2 cellular contexts compared by ENCODE assay signal in the genomic region with DNA sequence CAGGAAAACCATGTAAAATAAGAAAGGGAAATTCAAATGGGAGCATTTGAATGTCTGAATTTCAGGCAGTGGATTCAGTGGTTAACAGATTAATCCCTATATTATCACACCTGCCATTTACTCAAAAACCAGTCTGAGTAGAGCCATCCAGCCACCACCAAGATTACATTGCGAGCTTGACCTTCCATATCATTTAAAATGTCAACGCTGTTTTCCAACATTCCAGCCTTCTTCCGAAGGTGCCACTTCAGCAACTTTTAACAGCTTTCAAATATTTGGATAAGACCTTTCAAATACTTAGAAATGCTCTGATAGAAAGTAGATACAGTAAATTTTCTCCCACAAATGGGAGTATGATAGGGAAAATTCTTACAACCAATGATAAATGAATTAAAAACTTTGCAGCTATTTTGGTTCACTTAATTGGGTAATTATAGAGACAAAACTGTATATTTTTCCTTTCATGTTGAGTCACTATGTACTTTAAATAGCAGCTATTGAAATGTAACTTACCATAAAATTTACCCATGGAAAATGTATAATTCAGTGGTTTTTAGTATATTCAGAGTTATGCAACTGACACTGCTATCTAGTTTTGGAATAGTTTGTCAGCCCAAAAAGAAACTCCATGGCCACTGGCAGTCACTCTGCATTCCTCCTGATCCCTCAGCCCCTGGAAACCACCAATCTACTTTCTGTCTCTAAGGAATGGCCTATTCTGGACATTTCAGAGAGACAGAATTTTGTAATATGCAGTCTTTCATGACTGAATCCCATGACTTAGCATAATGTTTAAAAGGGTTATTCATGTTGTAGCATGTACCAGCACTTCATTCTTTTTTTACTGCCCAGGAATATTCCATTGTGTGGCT.
TF ChIP-seq lines count a peak whose summit lies in the region.

No MANE protein-coding gene starts in this region.

TF ChIP-seq in SK-N-SH, 30 proteins besides CTCF, POLR2A, EP300 and RAD21 (continued from another document):
- TF ChIP-seq, protein P1, sequence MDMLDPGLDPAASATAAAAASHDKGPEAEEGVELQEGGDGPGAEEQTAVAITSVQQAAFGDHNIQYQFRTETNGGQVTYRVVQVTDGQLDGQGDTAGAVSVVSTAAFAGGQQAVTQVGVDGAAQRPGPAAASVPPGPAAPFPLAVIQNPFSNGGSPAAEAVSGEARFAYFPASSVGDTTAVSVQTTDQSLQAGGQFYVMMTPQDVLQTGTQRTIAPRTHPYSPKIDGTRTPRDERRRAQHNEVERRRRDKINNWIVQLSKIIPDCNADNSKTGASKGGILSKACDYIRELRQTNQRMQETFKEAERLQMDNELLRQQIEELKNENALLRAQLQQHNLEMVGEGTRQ (IDR thresholded peaks at IDR 0.05; ENCODE audit: borderline replicate concordance, low read depth, low read length), result no peak
- TF ChIP-seq, protein P2, sequence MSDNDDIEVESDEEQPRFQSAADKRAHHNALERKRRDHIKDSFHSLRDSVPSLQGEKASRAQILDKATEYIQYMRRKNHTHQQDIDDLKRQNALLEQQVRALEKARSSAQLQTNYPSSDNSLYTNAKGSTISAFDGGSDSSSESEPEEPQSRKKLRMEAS (IDR thresholded peaks at IDR 0.05; ENCODE audit: low read depth), result no peak
- TF ChIP-seq ELF1 (IDR thresholded peaks at IDR 0.05), result no peak
- TF ChIP-seq SIN3A (IDR thresholded peaks at IDR 0.05; ENCODE audit: borderline replicate concordance, low read depth, low read length), result no peak
- TF ChIP-seq NFIC (IDR thresholded peaks at IDR 0.05; ENCODE audit: borderline replicate concordance), result no peak
- TF ChIP-seq YY1 (IDR thresholded peaks at IDR 0.05; ENCODE audit: low read depth), result no peak
- no peak for TF ChIP-seq CHD2 (IDR thresholded peaks at IDR 0.05; ENCODE audit: low read length, partially characterized antibody)
- TF ChIP-seq NRF1 (IDR thresholded peaks at IDR 0.05; ENCODE audit: low read depth, low read length), result no peak
- no peak for TF ChIP-seq TCF12 (IDR thresholded peaks at IDR 0.05)
- TF ChIP-seq, protein P3, sequence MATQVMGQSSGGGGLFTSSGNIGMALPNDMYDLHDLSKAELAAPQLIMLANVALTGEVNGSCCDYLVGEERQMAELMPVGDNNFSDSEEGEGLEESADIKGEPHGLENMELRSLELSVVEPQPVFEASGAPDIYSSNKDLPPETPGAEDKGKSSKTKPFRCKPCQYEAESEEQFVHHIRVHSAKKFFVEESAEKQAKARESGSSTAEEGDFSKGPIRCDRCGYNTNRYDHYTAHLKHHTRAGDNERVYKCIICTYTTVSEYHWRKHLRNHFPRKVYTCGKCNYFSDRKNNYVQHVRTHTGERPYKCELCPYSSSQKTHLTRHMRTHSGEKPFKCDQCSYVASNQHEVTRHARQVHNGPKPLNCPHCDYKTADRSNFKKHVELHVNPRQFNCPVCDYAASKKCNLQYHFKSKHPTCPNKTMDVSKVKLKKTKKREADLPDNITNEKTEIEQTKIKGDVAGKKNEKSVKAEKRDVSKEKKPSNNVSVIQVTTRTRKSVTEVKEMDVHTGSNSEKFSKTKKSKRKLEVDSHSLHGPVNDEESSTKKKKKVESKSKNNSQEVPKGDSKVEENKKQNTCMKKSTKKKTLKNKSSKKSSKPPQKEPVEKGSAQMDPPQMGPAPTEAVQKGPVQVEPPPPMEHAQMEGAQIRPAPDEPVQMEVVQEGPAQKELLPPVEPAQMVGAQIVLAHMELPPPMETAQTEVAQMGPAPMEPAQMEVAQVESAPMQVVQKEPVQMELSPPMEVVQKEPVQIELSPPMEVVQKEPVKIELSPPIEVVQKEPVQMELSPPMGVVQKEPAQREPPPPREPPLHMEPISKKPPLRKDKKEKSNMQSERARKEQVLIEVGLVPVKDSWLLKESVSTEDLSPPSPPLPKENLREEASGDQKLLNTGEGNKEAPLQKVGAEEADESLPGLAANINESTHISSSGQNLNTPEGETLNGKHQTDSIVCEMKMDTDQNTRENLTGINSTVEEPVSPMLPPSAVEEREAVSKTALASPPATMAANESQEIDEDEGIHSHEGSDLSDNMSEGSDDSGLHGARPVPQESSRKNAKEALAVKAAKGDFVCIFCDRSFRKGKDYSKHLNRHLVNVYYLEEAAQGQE (IDR thresholded peaks at IDR 0.05; ENCODE audit: low read depth, low read length), result no peak
- no peak for TF ChIP-seq MXI1 (IDR thresholded peaks at IDR 0.05; ENCODE audit: low read depth, low read length)

TF ChIP-seq in SK-N-SH treated with all-trans-retinoic acid at 6 μM for 48 hours, 23 proteins besides CTCF, POLR2A, EP300 and RAD21 (continued from another document):
- no peak for TF ChIP-seq ISL1 (CRISPR knock-in tag; IDR thresholded peaks at IDR 0.05)
- TF ChIP-seq RARB (CRISPR knock-in tag; IDR thresholded peaks at IDR 0.05), result no peak
- TF ChIP-seq OSR1 (CRISPR knock-in tag; IDR thresholded peaks at IDR 0.05), result no peak
TF ChIP-seq in SK-N-SH treated with all-trans-retinoic acid at 6 μM for 48 hours: peak in this region for 0.
